ENCODE assay signal across 1 cellular context in genomic region chr10:49655099-49655498, GRCh38.
TF ChIP-seq lines count a peak whose summit lies in the region.

No MANE protein-coding gene starts in this region.

TF ChIP-seq in IMR-90, 13 proteins besides CTCF, POLR2A, EP300 and RAD21 (continued from another document):
- TF ChIP-seq, protein P1, sequence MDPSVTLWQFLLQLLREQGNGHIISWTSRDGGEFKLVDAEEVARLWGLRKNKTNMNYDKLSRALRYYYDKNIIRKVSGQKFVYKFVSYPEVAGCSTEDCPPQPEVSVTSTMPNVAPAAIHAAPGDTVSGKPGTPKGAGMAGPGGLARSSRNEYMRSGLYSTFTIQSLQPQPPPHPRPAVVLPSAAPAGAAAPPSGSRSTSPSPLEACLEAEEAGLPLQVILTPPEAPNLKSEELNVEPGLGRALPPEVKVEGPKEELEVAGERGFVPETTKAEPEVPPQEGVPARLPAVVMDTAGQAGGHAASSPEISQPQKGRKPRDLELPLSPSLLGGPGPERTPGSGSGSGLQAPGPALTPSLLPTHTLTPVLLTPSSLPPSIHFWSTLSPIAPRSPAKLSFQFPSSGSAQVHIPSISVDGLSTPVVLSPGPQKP (IDR thresholded peaks at IDR 0.05; ENCODE audit: borderline replicate concordance, low read depth, low read length): no peak
- no peak for TF ChIP-seq FOS (IDR thresholded peaks at IDR 0.05; ENCODE audit: low read depth, low read length)
- TF ChIP-seq NFE2L2 (IDR thresholded peaks at IDR 0.05; ENCODE audit: low read depth, low read length): no peak
- no peak for TF ChIP-seq SMC3 (IDR thresholded peaks at IDR 0.05; ENCODE audit: low read depth, low read length)
- no peak for TF ChIP-seq CEBPB (IDR thresholded peaks at IDR 0.05; ENCODE audit: low read depth, low read length)
- TF ChIP-seq BHLHE40 (IDR thresholded peaks at IDR 0.05; ENCODE audit: low read depth, low read length): no peak
- no peak for TF ChIP-seq RFX5 (IDR thresholded peaks at IDR 0.05; ENCODE audit: low read depth, low read length)
